1 cellular context compared by ENCODE assay signal in the genomic region with DNA sequence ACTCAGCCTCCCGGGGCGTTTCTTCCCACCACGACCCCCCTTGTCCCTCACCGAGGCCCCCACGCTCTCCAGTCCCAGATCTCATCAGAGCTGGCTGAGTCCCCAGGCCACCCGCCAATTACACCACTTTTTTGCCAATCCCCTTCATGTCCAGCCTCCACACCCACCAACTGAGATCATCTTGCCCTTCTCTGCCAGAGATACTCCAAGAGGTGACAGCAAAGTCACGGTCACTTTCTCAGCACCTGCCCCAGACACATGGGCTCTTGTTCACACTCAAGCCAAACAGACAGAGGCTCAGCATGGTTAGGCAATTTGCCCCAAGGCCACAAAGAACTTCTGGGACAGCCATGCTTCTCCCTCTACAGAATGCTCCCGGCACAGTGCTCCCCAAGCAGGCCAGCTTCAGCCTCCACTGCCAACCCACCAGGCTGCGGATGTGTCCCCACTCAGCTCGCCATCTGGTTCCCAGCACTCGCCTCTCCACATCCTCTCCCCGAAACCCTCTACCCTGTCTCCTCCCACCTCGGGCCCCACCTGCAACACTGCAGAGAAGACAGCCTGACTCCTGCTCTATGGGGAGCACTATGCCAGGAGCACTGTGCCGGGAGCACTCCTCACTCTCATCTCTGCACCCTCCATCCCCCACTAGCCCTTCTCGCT.
TF ChIP-seq lines count a peak whose summit lies in the region.

No MANE protein-coding gene starts in this region.

TF ChIP-seq in GM12878, 131 proteins besides CTCF, POLR2A, EP300 and RAD21:
- TF ChIP-seq KAT2A (conservative IDR thresholded peaks at IDR 0.05; ENCODE audit: control insufficient read depth, low read depth, low read length) (no peak), NFXL1 (IDR thresholded peaks at IDR 0.05; ENCODE audit: borderline replicate concordance) (peak; percentile 93), RUNX3 (IDR thresholded peaks at IDR 0.05; ENCODE audit: low read length) (0 out of 2 replicates have a peak, but pooled peaks have one; percentile 16), ZNF622 (IDR thresholded peaks at IDR 0.05) (no peak), TBL1XR1 (IDR thresholded peaks at IDR 0.05; ENCODE audit: low read depth, low read length) (no peak), RBBP5 (conservative IDR thresholded peaks at IDR 0.05) (no peak), SP1 (IDR thresholded peaks at IDR 0.05; ENCODE audit: low read depth, low read length) (no peak), ZBED1 (IDR thresholded peaks at IDR 0.05; ENCODE audit: borderline replicate concordance) (no peak)
- TF ChIP-seq, protein P1, sequence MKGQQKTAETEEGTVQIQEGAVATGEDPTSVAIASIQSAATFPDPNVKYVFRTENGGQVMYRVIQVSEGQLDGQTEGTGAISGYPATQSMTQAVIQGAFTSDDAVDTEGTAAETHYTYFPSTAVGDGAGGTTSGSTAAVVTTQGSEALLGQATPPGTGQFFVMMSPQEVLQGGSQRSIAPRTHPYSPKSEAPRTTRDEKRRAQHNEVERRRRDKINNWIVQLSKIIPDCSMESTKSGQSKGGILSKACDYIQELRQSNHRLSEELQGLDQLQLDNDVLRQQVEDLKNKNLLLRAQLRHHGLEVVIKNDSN (IDR thresholded peaks at IDR 0.05; ENCODE audit: borderline replicate concordance, extremely low read length, insufficient read depth, low read depth, low read length), result no peak
- TF ChIP-seq, protein P2, sequence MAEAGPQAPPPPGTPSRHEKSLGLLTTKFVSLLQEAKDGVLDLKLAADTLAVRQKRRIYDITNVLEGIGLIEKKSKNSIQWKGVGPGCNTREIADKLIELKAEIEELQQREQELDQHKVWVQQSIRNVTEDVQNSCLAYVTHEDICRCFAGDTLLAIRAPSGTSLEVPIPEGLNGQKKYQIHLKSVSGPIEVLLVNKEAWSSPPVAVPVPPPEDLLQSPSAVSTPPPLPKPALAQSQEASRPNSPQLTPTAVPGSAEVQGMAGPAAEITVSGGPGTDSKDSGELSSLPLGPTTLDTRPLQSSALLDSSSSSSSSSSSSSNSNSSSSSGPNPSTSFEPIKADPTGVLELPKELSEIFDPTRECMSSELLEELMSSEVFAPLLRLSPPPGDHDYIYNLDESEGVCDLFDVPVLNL (IDR thresholded peaks at IDR 0.05; ENCODE audit: low read depth, low read length), result no peak
- TF ChIP-seq, protein P3, sequence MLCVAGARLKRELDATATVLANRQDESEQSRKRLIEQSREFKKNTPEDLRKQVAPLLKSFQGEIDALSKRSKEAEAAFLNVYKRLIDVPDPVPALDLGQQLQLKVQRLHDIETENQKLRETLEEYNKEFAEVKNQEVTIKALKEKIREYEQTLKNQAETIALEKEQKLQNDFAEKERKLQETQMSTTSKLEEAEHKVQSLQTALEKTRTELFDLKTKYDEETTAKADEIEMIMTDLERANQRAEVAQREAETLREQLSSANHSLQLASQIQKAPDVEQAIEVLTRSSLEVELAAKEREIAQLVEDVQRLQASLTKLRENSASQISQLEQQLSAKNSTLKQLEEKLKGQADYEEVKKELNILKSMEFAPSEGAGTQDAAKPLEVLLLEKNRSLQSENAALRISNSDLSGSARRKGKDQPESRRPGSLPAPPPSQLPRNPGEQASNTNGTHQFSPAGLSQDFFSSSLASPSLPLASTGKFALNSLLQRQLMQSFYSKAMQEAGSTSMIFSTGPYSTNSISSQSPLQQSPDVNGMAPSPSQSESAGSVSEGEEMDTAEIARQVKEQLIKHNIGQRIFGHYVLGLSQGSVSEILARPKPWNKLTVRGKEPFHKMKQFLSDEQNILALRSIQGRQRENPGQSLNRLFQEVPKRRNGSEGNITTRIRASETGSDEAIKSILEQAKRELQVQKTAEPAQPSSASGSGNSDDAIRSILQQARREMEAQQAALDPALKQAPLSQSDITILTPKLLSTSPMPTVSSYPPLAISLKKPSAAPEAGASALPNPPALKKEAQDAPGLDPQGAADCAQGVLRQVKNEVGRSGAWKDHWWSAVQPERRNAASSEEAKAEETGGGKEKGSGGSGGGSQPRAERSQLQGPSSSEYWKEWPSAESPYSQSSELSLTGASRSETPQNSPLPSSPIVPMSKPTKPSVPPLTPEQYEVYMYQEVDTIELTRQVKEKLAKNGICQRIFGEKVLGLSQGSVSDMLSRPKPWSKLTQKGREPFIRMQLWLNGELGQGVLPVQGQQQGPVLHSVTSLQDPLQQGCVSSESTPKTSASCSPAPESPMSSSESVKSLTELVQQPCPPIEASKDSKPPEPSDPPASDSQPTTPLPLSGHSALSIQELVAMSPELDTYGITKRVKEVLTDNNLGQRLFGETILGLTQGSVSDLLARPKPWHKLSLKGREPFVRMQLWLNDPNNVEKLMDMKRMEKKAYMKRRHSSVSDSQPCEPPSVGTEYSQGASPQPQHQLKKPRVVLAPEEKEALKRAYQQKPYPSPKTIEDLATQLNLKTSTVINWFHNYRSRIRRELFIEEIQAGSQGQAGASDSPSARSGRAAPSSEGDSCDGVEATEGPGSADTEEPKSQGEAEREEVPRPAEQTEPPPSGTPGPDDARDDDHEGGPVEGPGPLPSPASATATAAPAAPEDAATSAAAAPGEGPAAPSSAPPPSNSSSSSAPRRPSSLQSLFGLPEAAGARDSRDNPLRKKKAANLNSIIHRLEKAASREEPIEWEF (IDR thresholded peaks at IDR 0.05; ENCODE audit: insufficient replicate concordance, low read depth, low read length), result no peak
